10 cellular contexts compared by ENCODE assay signal in genomic region chr11:318407-318774, GRCh38. TPM values are rescaled to one million over a fixed set of nuclear protein-coding genes. Genes with fewer than 3 reads are reported as not detected.
DNase-seq lines count a peak whose midpoint lies in the region; ATAC-seq and TF ChIP-seq lines count a peak whose summit lies in the region.
"Not testable (repeated sequence)": the region's sequence is repeated elsewhere in the genome, so short reads cannot be mapped to it uniquely, and the experiment has no call there.
"Had no signal": no experiment of that assay in that cellular context is flagged by ENCODE, and none has a peak within 500 bp of the region (broad histone marks: within the 10 kb centered on the region; RNA-seq: fewer than 3 reads in every experiment).

No MANE protein-coding gene starts in this region.

- not testable (repeated sequence) for H3K9me3 ChIP-seq in KOPT-K1 (ENCODE audit: insufficient read depth, low read length, poor library complexity, severe bottlenecking); tibial nerve

- no CpG with 5 or more reads among the region's 48 CpGs for WGBS in tibial nerve, 2 donors

- not testable (repeated sequence) for DNase-seq in activated naive CD4-positive, alpha-beta T cell treated with anti-CD3 and anti-CD28 coated beads, Interleukin-2, amount 50 U/mL, for 72 hours (ENCODE audit: low spot score in 2 of 2); left cardiac atrium; omental fat pad (ENCODE audit: low spot score); tibial nerve (ENCODE audit: low spot score in 2 of 2)

- TF ChIP-seq CTCF in omental fat pad (IDR thresholded peaks at IDR 0.05); tibial nerve (IDR thresholded peaks at IDR 0.05): not testable (repeated sequence)

- ATAC-seq in GM18498 (IDR thresholded peaks at IDR 0.05; ENCODE audit: unreplicated experiment) = peak; percentile 61
- peak; percentile 40 for ATAC-seq in GM21619 (IDR thresholded peaks at IDR 0.05; ENCODE audit: unreplicated experiment)
- peak; percentile 33 for ATAC-seq in HG02973 (IDR thresholded peaks at IDR 0.05; ENCODE audit: unreplicated experiment)
- ATAC-seq in activated naive CD4-positive, alpha-beta T cell treated with anti-CD3 and anti-CD28 coated beads, Interleukin-2, amount 50 U/mL, for 72 hours = peak; percentile 11 to 32
- ATAC-seq in left cardiac atrium = peak; percentile 68 to 75
- peak; percentile 52 for ATAC-seq in omental fat pad (ENCODE audit: low FRiP score)

- intact Hi-C loops in left cardiac atrium (cut with DNase I) = not testable (repeated sequence)

- peak overlapping the region in 2 of 4 donors; percentile 43 to 84 for H3K4me3 ChIP-seq in tibial nerve

- H3K27me3 ChIP-seq in tibial nerve = not testable (repeated sequence)

- H3K4me1 ChIP-seq in tibial nerve = peaks cover 0 to 43% (median 21%) of the 10 kb centered on the region in 4 donors

- peaks cover 44 to 46% of the 10 kb centered on the region in 2 donors for H3K36me3 Mint-ChIP-seq in activated naive CD4-positive, alpha-beta T cell treated with anti-CD3 and anti-CD28 coated beads, Interleukin-2, amount 50 U/mL, for 72 hours

- TF ChIP-seq POLR2A in tibial nerve (IDR thresholded peaks at IDR 0.05) = not testable (repeated sequence)

- peaks cover 16% of the 10 kb centered on the region for H3K36me3 ChIP-seq in KOPT-K1 (ENCODE audit: insufficient read depth, low read length)
- H3K36me3 ChIP-seq in tibial nerve = not testable (repeated sequence)

- H3K27ac Mint-ChIP-seq in activated naive CD4-positive, alpha-beta T cell treated with anti-CD3 and anti-CD28 coated beads, Interleukin-2, amount 50 U/mL, for 72 hours = not testable (repeated sequence)

- H3K9me3 Mint-ChIP-seq in activated naive CD4-positive, alpha-beta T cell treated with anti-CD3 and anti-CD28 coated beads, Interleukin-2, amount 50 U/mL, for 72 hours = not testable (repeated sequence)

- H3K27ac ChIP-seq in KOPT-K1 (ENCODE audit: low read depth, low read length, poor library complexity, severe bottlenecking) (peak overlapping the region; percentile 58), tibial nerve (peak overlapping the region in 3 of 4 donors; percentile 40 to 92 (median 90))

- not testable (repeated sequence) for TF ChIP-seq EP300 in tibial nerve (IDR thresholded peaks at IDR 0.05)

RNA-seq across cellular contexts. Expression of gene IFITM3, which starts 2.3 kb away (rescaled TPM):
- total RNA-seq in activated naive CD4-positive, alpha-beta T cell treated with anti-CD3 and anti-CD28 coated beads, Interleukin-2, amount 50 U/mL, for 72 hours = 100 to 1,000 TPM in 1 of 2 donors, 10 to 100 TPM in 1; 51.8 to 139 TPM
- total RNA-seq in left cardiac atrium = 100 to 1,000 TPM; 669 to 779 TPM
- total RNA-seq in omental fat pad = 100 to 1,000 TPM; 340 to 466 (median 398) TPM
- total RNA-seq in tibial nerve = 100 to 1,000 TPM; 258 to 816 (median 325) TPM

RNA-seq across cellular contexts. Expression of gene IFITM1, which starts 4.6 kb away (rescaled TPM):
- 100 to 1,000 TPM in 1 of 2 donors, 10 to 100 TPM in 1; 91.3 to 436 TPM for total RNA-seq in activated naive CD4-positive, alpha-beta T cell treated with anti-CD3 and anti-CD28 coated beads, Interleukin-2, amount 50 U/mL, for 72 hours
- total RNA-seq in left cardiac atrium (100 to 1,000 TPM; 151 to 215 TPM), omental fat pad (100 to 1,000 TPM; 224 to 389 (median 247) TPM), tibial nerve (100 to 1,000 TPM; 216 to 431 (median 256) TPM)

RNA-seq across cellular contexts. Expression of gene IFITM2, which starts 10.8 kb away (rescaled TPM):
- total RNA-seq in activated naive CD4-positive, alpha-beta T cell treated with anti-CD3 and anti-CD28 coated beads, Interleukin-2, amount 50 U/mL, for 72 hours = 100 to 1,000 TPM; 385 to 785 TPM
- total RNA-seq in left cardiac atrium (100 to 1,000 TPM; 420 to 494 TPM), omental fat pad (100 to 1,000 TPM; 266 to 442 (median 382) TPM), tibial nerve (100 to 1,000 TPM; 258 to 624 (median 292) TPM)

RNA-seq across cellular contexts. Expression of gene IFITM5, which starts 19.1 kb away (rescaled TPM):
- total RNA-seq in activated naive CD4-positive, alpha-beta T cell treated with anti-CD3 and anti-CD28 coated beads, Interleukin-2, amount 50 U/mL, for 72 hours = not detected
- total RNA-seq in left cardiac atrium (not detected), omental fat pad (not detected), tibial nerve (not detected)
- total RNA-seq: activated naive CD4-positive, alpha-beta T cell treated with anti-CD3 and anti-CD28 coated beads for 36 hours; ureter had no signal

RNA-seq across cellular contexts. Expression of gene PGGHG, which starts 29.5 kb away (rescaled TPM):
- 100 to 1,000 TPM in 1 of 2 donors, 10 to 100 TPM in 1; 97.8 to 695 TPM for total RNA-seq in activated naive CD4-positive, alpha-beta T cell treated with anti-CD3 and anti-CD28 coated beads, Interleukin-2, amount 50 U/mL, for 72 hours
- total RNA-seq in left cardiac atrium = 10 to 100 TPM; 10.8 to 15.8 TPM
- total RNA-seq in omental fat pad = 10 to 100 TPM; 10.9 to 53.6 (median 19.8) TPM
- 100 to 1,000 TPM in 1 of 4 donors, 10 to 100 TPM in 3; 43.7 to 166 (median 55.6) TPM for total RNA-seq in tibial nerve

Comparison
In these comparisons a context has a peak if more than half of its experiments do, and no peak if none do; other contexts are left out.
1. ATAC-seq: peak in every context shown above with its lines; median percentile 72 in left cardiac atrium; 61 in GM18498; 52 in omental fat pad; 40 in GM21619; 33 in HG02973; 22 in activated naive CD4-positive, alpha-beta T cell treated with anti-CD3 and anti-CD28 coated beads, Interleukin-2, amount 50 U/mL, for 72 hours.